28 cellular contexts compared by ENCODE assay signal in the genomic region with DNA sequence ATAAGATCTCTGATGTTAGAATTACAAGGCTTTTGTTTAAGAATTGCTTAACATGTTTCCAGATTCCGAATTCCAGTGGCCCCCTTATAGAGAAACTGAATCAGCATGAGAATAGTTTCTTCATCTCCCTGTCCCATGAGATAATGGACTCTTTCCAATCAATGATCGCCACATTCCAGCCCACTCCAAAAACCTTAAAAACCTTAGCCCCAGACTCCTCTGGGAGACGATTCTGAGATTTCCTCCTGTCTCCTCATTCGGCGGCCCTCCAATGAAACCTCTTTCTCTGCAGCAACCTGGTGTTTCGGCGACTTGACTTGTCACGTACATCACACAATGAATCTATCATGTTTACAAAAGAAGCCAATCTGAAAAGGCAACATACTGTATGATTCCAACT.
"Had no signal": no experiment of that assay in that cellular context is flagged by ENCODE, and none has a peak within 500 bp of the region (broad histone marks: within the 10 kb centered on the region; RNA-seq: fewer than 3 reads in every experiment).

No MANE protein-coding gene starts in this region.

- H3K27ac ChIP-seq: adrenal gland, SK-N-MC, WERI-Rb-1 had no signal

- H3K4me3 Mint-ChIP-seq: activated CD8-positive, alpha-beta T cell treated with anti-CD3 and anti-CD28 coated beads for 36 hours; activated naive CD4-positive, alpha-beta T cell treated with anti-CD3 and anti-CD28 coated beads, Interleukin-2, amount 10 ng/mL, durations not matched to agents 7 days and 5 days; activated naive CD8-positive, alpha-beta T cell treated with anti-CD3 and anti-CD28 coated beads, Interleukin-2, amount 10 ng/mL, durations not matched to agents 7 days and 5 days; activated T-cell treated with anti-CD3 and anti-CD28 coated beads, Interleukin-2, amount 50 U/mL, for 72 hours; T-cell had no signal

- H3K9me3 ChIP-seq: adrenal gland, MG63 had no signal

- H3K36me3 Mint-ChIP-seq: activated naive CD4-positive, alpha-beta T cell treated with anti-CD3 and anti-CD28 coated beads, Interleukin-2, amount 10 ng/mL, durations not matched to agents 7 days and 5 days; activated naive CD8-positive, alpha-beta T cell treated with anti-CD3 and anti-CD28 coated beads, Interleukin-2, amount 10 ng/mL, durations not matched to agents 7 days and 5 days; T-cell had no signal

- H3K4me3 ChIP-seq: adrenal gland, MG63, SK-N-MC had no signal

- DNase-seq: activated CD4-positive, alpha-beta T cell treated with anti-CD3 and anti-CD28 coated beads for 4 hours; activated CD8-positive, alpha-beta memory T cell treated with anti-CD3 and anti-CD28 coated beads, Interleukin-2, amount 50 U/mL, for 4 hours; activated CD8-positive, alpha-beta T cell treated with anti-CD3 and anti-CD28 coated beads for 36 hours; activated gamma-delta T cell treated with Interleukin-2 at 50 U/mL for 16 hours; activated naive CD4-positive, alpha-beta T cell treated with anti-CD3 and anti-CD28 coated beads, Interleukin-2, amount 10 ng/mL, durations not matched to agents 7 days and 5 days; activated naive CD8-positive, alpha-beta T cell treated with anti-CD3 and anti-CD28 coated beads, Interleukin-2, amount 10 ng/mL, durations not matched to agents 7 days and 5 days; activated T-cell treated with anti-CD3 and anti-CD28 coated beads, Interleukin-2, amount 50 U/mL, for 72 hours; adrenal gland; aorta; central memory CD4-positive, alpha-beta T cell; MG63; MV-4-11; NCI-H1105; NCI-H1436; NCI-H1694 treated with DMSO at 0.1 percent for 48 hours; NCI-H2029 treated with DMSO at 0.1 percent for 48 hours; NCI-H345; NCI-H510A; NCI-H526 treated with DMSO at 0.1 percent for 48 hours; NK-92 treated with Interleukin-12 subunit alpha and Interleukin-12 subunit beta, amount 100 ng/mL, for 24 hours; OCI-M1; RPMI8226; T-cell; T-helper 2 cell; T1000; WERI-Rb-1 had no signal

- H3K27me3 Mint-ChIP-seq: activated CD8-positive, alpha-beta T cell treated with anti-CD3 and anti-CD28 coated beads for 36 hours; activated naive CD4-positive, alpha-beta T cell treated with anti-CD3 and anti-CD28 coated beads, Interleukin-2, amount 10 ng/mL, durations not matched to agents 7 days and 5 days had no signal

- H3K27me3 ChIP-seq: adrenal gland, MG63 had no signal

- H3K36me3 ChIP-seq: adrenal gland, MG63, WERI-Rb-1 had no signal

- H3K4me1 Mint-ChIP-seq: activated naive CD4-positive, alpha-beta T cell treated with anti-CD3 and anti-CD28 coated beads, Interleukin-2, amount 10 ng/mL, durations not matched to agents 7 days and 5 days; activated naive CD8-positive, alpha-beta T cell treated with anti-CD3 and anti-CD28 coated beads, Interleukin-2, amount 10 ng/mL, durations not matched to agents 7 days and 5 days; T-cell had no signal

- H3K4me1 ChIP-seq: adrenal gland had no signal

- H3K27ac Mint-ChIP-seq: activated CD8-positive, alpha-beta T cell treated with anti-CD3 and anti-CD28 coated beads for 36 hours; activated naive CD4-positive, alpha-beta T cell treated with anti-CD3 and anti-CD28 coated beads, Interleukin-2, amount 10 ng/mL, durations not matched to agents 7 days and 5 days; activated naive CD8-positive, alpha-beta T cell treated with anti-CD3 and anti-CD28 coated beads, Interleukin-2, amount 10 ng/mL, durations not matched to agents 7 days and 5 days; activated T-cell treated with anti-CD3 and anti-CD28 coated beads, Interleukin-2, amount 50 U/mL, for 72 hours; activated T-helper 2 cell treated with anti-CD3 and anti-CD28 coated beads, Interferon-gamma antibody, Interleukin-2, Interleukin-4, amounts not matched to agents 10 μg/mL and 5 μg/mL and 100 μg/mL, durations not matched to agents 14 hours and 24 hours and 36 hours; T-cell had no signal

- H3K9me3 Mint-ChIP-seq: activated CD8-positive, alpha-beta T cell treated with anti-CD3 and anti-CD28 coated beads for 36 hours; activated naive CD4-positive, alpha-beta T cell treated with anti-CD3 and anti-CD28 coated beads, Interleukin-2, amount 10 ng/mL, durations not matched to agents 7 days and 5 days; activated naive CD8-positive, alpha-beta T cell treated with anti-CD3 and anti-CD28 coated beads, Interleukin-2, amount 10 ng/mL, durations not matched to agents 7 days and 5 days; activated T-helper 2 cell treated with anti-CD3 and anti-CD28 coated beads, Interferon-gamma antibody, Interleukin-2, Interleukin-4, amounts not matched to agents 10 μg/mL and 5 μg/mL and 100 μg/mL, durations not matched to agents 14 hours and 24 hours and 36 hours had no signal
